Comparison of ENCODE assay signal across 17 cellular contexts in genomic region chr11:119895981-119896380, GRCh38.
A peak's percentile ranks its signal among the peaks of the same experiment; 100 is the strongest.
DNase-seq lines count a peak whose midpoint lies in the region; ATAC-seq and TF ChIP-seq lines count a peak whose summit lies in the region.
"Had no signal": no experiment of that assay in that cellular context is flagged by ENCODE, and none has a peak within 500 bp of the region (broad histone marks: within the 10 kb centered on the region; RNA-seq: fewer than 3 reads in every experiment).

No MANE protein-coding gene starts in this region.

- H4K20me1 ChIP-seq in BLaER1: no peaks in the 10 kb centered on the region

- H3K4me1 ChIP-seq in BLaER1: peaks cover 80% of the 10 kb centered on the region

- peaks cover 9% of the 10 kb centered on the region for H3K27me3 ChIP-seq in BLaER1

- H3K27ac ChIP-seq in BLaER1: peak overlapping the region; percentile 57; the same call in 1 of the 2 replicates
- H3K27ac ChIP-seq: C4-2B had no signal

- H3K9me3 ChIP-seq in BLaER1: no peaks in the 10 kb centered on the region

- peak overlapping the region; percentile 9; the same call in 1 of the 2 replicates for H3K4me3 ChIP-seq in BLaER1

- H3K4me2 ChIP-seq in BLaER1: peak overlapping the region; percentile 86

- TF ChIP-seq CTCF in GM20000 (IDR thresholded peaks at IDR 0.05; ENCODE audit: extremely low read depth, missing control alignments): no peak

- DNase-seq in GM20000 (ENCODE audit: low spot score) (peak; percentile 23), NAMALWA (ENCODE audit: low spot score) (peak; percentile 16), SKM-1 treated with dmso at 0.1 percent for 144 hours (lab: John Stamatoyannopoulos, UW; ENCODE audit: unreplicated experiment) (peak; percentile 55), NCI-H1092 (lab: John Stamatoyannopoulos, UW) (no peak), NCI-H748 (lab: John Stamatoyannopoulos, UW; ENCODE audit: unreplicated experiment) (no peak), AG08395 (ENCODE audit: low spot score) (no peak)
- DNase-seq: DMS 273 treated with DMSO at 0.1 percent for 48 hours, HFFc6, NCI-H1105, NCI-H1694, NCI-H2107, NCI-H2227 treated with DMSO at 0.1 percent for 48 hours, NCI-H524 had no signal

- no peak for ATAC-seq in HG02973 (IDR thresholded peaks at IDR 0.05; ENCODE audit: unreplicated experiment)
- ATAC-seq: Panc1 had no signal

- H3K9ac ChIP-seq in BLaER1: no peak overlapping the region

- H3K36me3 ChIP-seq in BLaER1: no peaks in the 10 kb centered on the region

Comparison
In these comparisons a context has a peak if more than half of its experiments do, and no peak if none do; other contexts are left out.
1. DNase-seq: peak in GM20000 (single experiment), NAMALWA (single experiment) and SKM-1 treated with dmso at 0.1 percent for 144 hours (single experiment); none in NCI-H1092 (single experiment), NCI-H748 (single experiment) and AG08395 (single experiment).